Comparison of ENCODE assay signal across 16 cellular contexts in genomic region chr2:112229365-112229764, GRCh38. TPM values are rescaled to one million over a fixed set of nuclear protein-coding genes. Genes with fewer than 3 reads are reported as not detected.
DNase-seq lines count a peak whose midpoint lies in the region; ATAC-seq and TF ChIP-seq lines count a peak whose summit lies in the region.
"Had no signal": no experiment of that assay in that cellular context is flagged by ENCODE, and none has a peak within 500 bp of the region (broad histone marks: within the 10 kb centered on the region; RNA-seq: fewer than 3 reads in every experiment).

No MANE protein-coding gene starts in this region.

- POLR2A ChIA-PET in CD8-positive, alpha-beta T cell (lab: Charles Lee) = no interaction called here

- H3K27me3 ChIP-seq in CD8-positive, alpha-beta T cell (ENCODE audit: insufficient read depth, low read length) = no peaks in the 10 kb centered on the region
- H3K27me3 ChIP-seq in SJCRH30 (no peaks in the 10 kb centered on the region), MM.1S (replicated peaks; ENCODE audit: insufficient read depth, low read length) (no peaks in the 10 kb centered on the region)
- H3K27me3 ChIP-seq: ovary had no signal

- H3K27ac ChIP-seq in CD8-positive, alpha-beta T cell (ENCODE audit: low read depth, low read length) = no peak overlapping the region
- H3K27ac ChIP-seq in SJCRH30 (peak overlapping the region; percentile 41), MM.1S (ENCODE audit: low read length) (no peak overlapping the region)
- H3K27ac ChIP-seq: ovary had no signal

- no peak for ATAC-seq in CD8-positive, alpha-beta T cell
- no peak for ATAC-seq in GM21619 (IDR thresholded peaks at IDR 0.05; ENCODE audit: unreplicated experiment)
- ATAC-seq: PC-3 had no signal

- peaks cover 51% of the 10 kb centered on the region for H3K36me3 Mint-ChIP-seq in CD8-positive, alpha-beta T cell

- DNase-seq in CD8-positive, alpha-beta T cell = no peak
- DNase-seq in HUDEP-2 (lab: John Stamatoyannopoulos, UW; ENCODE audit: unreplicated experiment in 76 of 76) (peak in 73 of 76 experiments; percentile 35 to 96 (median 78)), SJCRH30 (peak; percentile 46 to 54), fibroblast of the aortic adventitia (ENCODE audit: low read depth) (peak; percentile 83), hypothalamus (lab: John Stamatoyannopoulos, UW) (no peak), MM.1S (no peak), amygdala (lab: John Stamatoyannopoulos, UW) (no peak)
- DNase-seq: activated CD8-positive, alpha-beta memory T cell treated with anti-CD3 and anti-CD28 coated beads for 24 hours; activated naive CD4-positive, alpha-beta T cell treated with anti-CD3 and anti-CD28 coated beads, Interleukin-2, amount 10 ng/mL, durations not matched to agents 7 days and 5 days; mesenchymal stem cell; NCI-H1436 treated with DMSO at 0.1 percent for 48 hours; ovary; PC-3; stimulated activated CD4-positive, alpha-beta T cell treated with anti-CD3 and anti-CD28 coated beads, Interleukin-15, amount 100 ng/mL, for 24 hours had no signal

- intact Hi-C loops in CD8-positive, alpha-beta T cell (cut with DNase I, micrococcal nuclease) = no loop called here

- no peak overlapping the region for H3K4me3 Mint-ChIP-seq in CD8-positive, alpha-beta T cell
- H3K4me3 Mint-ChIP-seq: activated naive CD4-positive, alpha-beta T cell treated with anti-CD3 and anti-CD28 coated beads, Interleukin-2, amount 10 ng/mL, durations not matched to agents 7 days and 5 days; B cell had no signal

- no peaks in the 10 kb centered on the region for H3K27me3 Mint-ChIP-seq in CD8-positive, alpha-beta T cell (ENCODE audit: low read depth)
- H3K27me3 Mint-ChIP-seq: activated naive CD4-positive, alpha-beta T cell treated with anti-CD3 and anti-CD28 coated beads, Interleukin-2, amount 10 ng/mL, durations not matched to agents 7 days and 5 days; B cell had no signal

- H3K9ac ChIP-seq in MM.1S (ENCODE audit: low read length) = no peak overlapping the region

- no peaks in the 10 kb centered on the region for H3K9me2 ChIP-seq in MM.1S (replicated peaks; ENCODE audit: insufficient read depth, low read length)

- no peaks in the 10 kb centered on the region for H3K36me3 ChIP-seq in CD8-positive, alpha-beta T cell (ENCODE audit: insufficient read depth, low read length)
- H3K36me3 ChIP-seq in SJCRH30 (peaks cover 35% of the 10 kb centered on the region), MM.1S (replicated peaks; ENCODE audit: insufficient read depth, low read length) (peaks cover 3% of the 10 kb centered on the region)
- H3K36me3 ChIP-seq: ovary had no signal

- no peaks in the 10 kb centered on the region for H3K9me3 Mint-ChIP-seq in CD8-positive, alpha-beta T cell

- no peaks in the 10 kb centered on the region for H4K20me1 ChIP-seq in MM.1S (ENCODE audit: insufficient read depth, low read length)

- no peaks in the 10 kb centered on the region for H3K79me2 ChIP-seq in MM.1S (ENCODE audit: low read length)

- no peak overlapping the region for H2AFZ ChIP-seq in MM.1S (ENCODE audit: low read length)

- no peak overlapping the region for H3K4me2 ChIP-seq in MM.1S (ENCODE audit: low read depth, low read length)

- H3F3A ChIP-seq in MM.1S (ENCODE audit: insufficient read depth, low read length) = no peaks in the 10 kb centered on the region

- H3K4me1 Mint-ChIP-seq in CD8-positive, alpha-beta T cell (ENCODE audit: low read depth) = peaks cover 2% of the 10 kb centered on the region
- H3K4me1 Mint-ChIP-seq: B cell had no signal

- H3K4me1 ChIP-seq in CD8-positive, alpha-beta T cell (ENCODE audit: insufficient read depth, low read length) = no peaks in the 10 kb centered on the region
- H3K4me1 ChIP-seq in SJCRH30 (peaks cover 3% of the 10 kb centered on the region; the same call in 1 of the 2 replicates), MM.1S (ENCODE audit: low read length) (no peaks in the 10 kb centered on the region)

- no peaks in the 10 kb centered on the region for H3K9me3 ChIP-seq in CD8-positive, alpha-beta T cell (ENCODE audit: low read length)
- H3K9me3 ChIP-seq in SJCRH30 (replicated peaks) (no peaks in the 10 kb centered on the region), MM.1S (replicated peaks; ENCODE audit: insufficient read depth, low read length) (no peaks in the 10 kb centered on the region)
- H3K9me3 ChIP-seq: ovary had no signal

- CTCF ChIA-PET in CD8-positive, alpha-beta T cell (lab: Charles Lee) = no interaction called here

- no peak overlapping the region for H3K4me3 ChIP-seq in CD8-positive, alpha-beta T cell (ENCODE audit: low read depth, low read length)
- H3K4me3 ChIP-seq in SJCRH30 (no peak overlapping the region), fibroblast of the aortic adventitia (ENCODE audit: low read depth, low read length) (no peak overlapping the region), MM.1S (ENCODE audit: low read length) (no peak overlapping the region)
- H3K4me3 ChIP-seq: ovary had no signal

- peak overlapping the region; percentile 52 for H3K27ac Mint-ChIP-seq in CD8-positive, alpha-beta T cell
- H3K27ac Mint-ChIP-seq: B cell had no signal

- TF ChIP-seq CTCF in CD8-positive, alpha-beta T cell (IDR thresholded peaks at IDR 0.05) = no peak
- TF ChIP-seq CTCF in fibroblast of the aortic adventitia (IDR thresholded peaks at IDR 0.05; ENCODE audit: insufficient read depth, low read length) (no peak), MM.1S (IDR thresholded peaks at IDR 0.05; ENCODE audit: low read length) (no peak)

RNA-seq across cellular contexts. Expression of gene ZC3H8, which starts 25.5 kb away (rescaled TPM):
- total RNA-seq in CD8-positive, alpha-beta T cell = 10 to 100 TPM; 11.1 to 11.7 TPM
- total RNA-seq in SJCRH30 (2014; rRNA removed; shearing (Covaris generic)) = 23.4 and 24.1 TPM in 2 replicates
- total RNA-seq in fibroblast of the aortic adventitia (ENCODE audit: low replicate concordance) = 17.4 and 45.1 TPM in 2 replicates

RNA-seq across cellular contexts. Expression of gene ZC3H6, which starts 46.0 kb away (rescaled TPM):
- 10 to 100 TPM; 13.7 to 15.1 TPM for total RNA-seq in CD8-positive, alpha-beta T cell
- 1.4 and 1.6 TPM in 2 replicates for total RNA-seq in SJCRH30 (2014; rRNA removed; shearing (Covaris generic))
- total RNA-seq in fibroblast of the aortic adventitia (ENCODE audit: low replicate concordance) = 2.9 and 7.5 TPM in 2 replicates

Comparison
In these comparisons a context has a peak if more than half of its experiments do, and no peak if none do; other contexts are left out.
1. DNase-seq: peak in HUDEP-2 (73 of 76), SJCRH30 (2 of 2) and fibroblast of the aortic adventitia (single experiment); none in CD8-positive, alpha-beta T cell (0 of 7), hypothalamus (0 of 51), MM.1S (single experiment) and amygdala (0 of 56).